Comparison of ENCODE assay signal across 29 cellular contexts in the genomic region with DNA sequence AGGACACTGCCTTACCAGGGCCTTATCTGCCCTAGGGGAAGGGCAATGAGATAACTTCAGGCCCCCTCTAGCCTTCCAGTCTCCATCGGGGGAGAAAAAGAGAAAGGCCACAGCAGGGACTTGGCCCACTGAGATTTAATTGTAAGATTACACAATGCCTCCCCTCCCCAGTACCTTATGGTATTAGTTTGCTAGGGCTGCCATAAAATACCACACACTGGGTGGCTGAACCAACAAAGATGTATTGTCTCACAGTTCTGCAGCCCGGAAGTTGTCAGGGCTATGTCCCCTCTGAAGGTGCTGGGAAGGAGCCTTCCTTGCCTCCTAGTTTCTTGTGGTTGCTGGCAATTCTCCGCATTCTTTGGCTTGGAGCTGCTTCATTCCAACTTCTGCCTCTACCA. TPM values are rescaled to one million over a fixed set of nuclear protein-coding genes. Genes with fewer than 3 reads are reported as not detected.
A peak's percentile ranks its signal among the peaks of the same experiment; 100 is the strongest.
DNase-seq lines count a peak whose midpoint lies in the region; TF ChIP-seq lines count a peak whose summit lies in the region.
"Had no signal": no experiment of that assay in that cellular context is flagged by ENCODE, and none has a peak within 500 bp of the region (broad histone marks: within the 10 kb centered on the region; RNA-seq: fewer than 3 reads in every experiment).

No MANE protein-coding gene starts in this region.

- TF ChIP-seq CTCF in astrocyte of the cerebellum (IDR thresholded peaks at IDR 0.05; ENCODE audit: low read depth, low read length, missing control alignments), result no peak
- TF ChIP-seq CTCF in testis (IDR thresholded peaks at IDR 0.05), result no peak

- H3K4me1 ChIP-seq in testis, result peaks cover 15% of the 10 kb centered on the region
- H3K4me1 ChIP-seq: BE2C, prostate gland, upper lobe of right lung had no signal

- peak; percentile 49 for DNase-seq in activated CD8-positive, alpha-beta memory T cell treated with anti-CD3 and anti-CD28 coated beads for 24 hours
- no peak for DNase-seq in activated CD8-positive, alpha-beta memory T cell treated with anti-CD3 and anti-CD28 coated beads, Interleukin-2, amount 50 U/mL, for 4 hours
- DNase-seq in astrocyte of the cerebellum (ENCODE audit: low read depth), result peak; percentile 77
- DNase-seq in islet precursor cell, result peak; percentile 93
- no peak for DNase-seq in testis
- no peak for DNase-seq in stimulated activated CD8-positive, alpha-beta memory T cell treated with anti-CD3 and anti-CD28 coated beads, Interleukin-4, amount 100 ng/mL, for 48 hours
- DNase-seq in posterior cingulate gyrus, result no peak
- DNase-seq in SK-N-DZ (ENCODE audit: low spot score), result no peak
- DNase-seq: activated CD4-positive, alpha-beta T cell treated with anti-CD3 and anti-CD28 coated beads, Interleukin-2, amount 50 U/mL, for 1 hour; activated CD8-positive, alpha-beta memory T cell treated with anti-CD3 and anti-CD28 coated beads, Interleukin-2, amount 50 U/mL, for 48 hours; BE2C; caudate nucleus; COR-L47; DND-41; dorsolateral prefrontal cortex; HFFc6; left cardiac atrium; midbrain; NCI-H1436; upper lobe of right lung had no signal

- peak overlapping the region; percentile 60 to 65 for H3K27ac ChIP-seq in testis
- H3K27ac ChIP-seq: 22Rv1, dorsolateral prefrontal cortex, epithelial cell of prostate, prostate gland, skin epidermis, upper lobe of right lung had no signal

- no peaks in the 10 kb centered on the region for H3K36me3 ChIP-seq in testis (ENCODE audit: low read depth, missing control alignments)
- H3K36me3 ChIP-seq: BE2C, prostate gland, upper lobe of right lung had no signal

- no peak overlapping the region for H3K4me3 ChIP-seq in astrocyte of the cerebellum (ENCODE audit: low read depth, low read length)
- no peak overlapping the region for H3K4me3 ChIP-seq in testis
- H3K4me3 ChIP-seq: dorsolateral prefrontal cortex, prostate gland, skin epidermis, upper lobe of right lung had no signal

- H3K9me3 ChIP-seq in testis, result no peaks in the 10 kb centered on the region
- H3K9me3 ChIP-seq: prostate gland, upper lobe of right lung had no signal

- 52 to 60% methylated on average over 3 of the region's 3 CpGs for whole genome bisulfite sequencing in testis, 2 donors

- no peak for TF ChIP-seq POLR2A in testis (IDR thresholded peaks at IDR 0.05)

- H3K27me3 ChIP-seq in testis, result no peaks in the 10 kb centered on the region

- intact Hi-C loops in testis (cut with DNase I; ENCODE audit: low total_unique reads) (no loop called here), posterior cingulate gyrus (cut with DNase I) (no loop called here)

- in situ Hi-C loops in astrocyte of the cerebellum (cut with HindIII; ENCODE audit: low sequenced_read_pairs), result no loop called here

RNA-seq across cellular contexts. Expression of a gene that starts 34.8 kb away (rescaled TPM):
- total RNA-seq in testis, result 100 to 1,000 TPM in 1 of 2 donors, 10 to 100 TPM in 1; 18.6 to 127 TPM
- 211 TPM for polyA plus RNA-seq in testis (ENCODE audit: insufficient read depth, low read depth, low replicate concordance)
- polyA plus RNA-seq in SK-N-DZ (2014; cell fraction: cytosol; rRNA removed), result not detected in 2 replicates
- polyA plus RNA-seq in SK-N-DZ (2014; cell fraction: nucleus; rRNA removed), result not detected in 2 replicates
- total RNA-seq: glomerular endothelial cell; HFFc6; left cardiac atrium; Right ventricle myocardium inferior; T-helper 1 cell treated with Interleukin-12 subunit alpha and Interleukin-12 subunit beta and Interleukin-4 antibody, amounts not matched to agents 30 ng/mL and 1 ng/mL, for 36 hours; upper lobe of right lung had no signal
- polyA plus RNA-seq: adipose tissue, neural cell had no signal

RNA-seq across cellular contexts. Expression of a gene that starts 36.0 kb away (rescaled TPM):
- 10 to 100 TPM; 10.9 to 14.7 TPM for total RNA-seq in testis
- polyA plus RNA-seq in testis (ENCODE audit: insufficient read depth, low read depth, low replicate concordance), result 12.3 TPM
- not detected in 2 replicates for polyA plus RNA-seq in SK-N-DZ (2014; cell fraction: cytosol; rRNA removed)
- polyA plus RNA-seq in SK-N-DZ (2014; cell fraction: nucleus; rRNA removed), result not detected in 2 replicates
- total RNA-seq: glomerular endothelial cell, HFFc6, Right ventricle myocardium inferior had no signal
- polyA plus RNA-seq: neural cell had no signal

Comparison
In these comparisons a context has a peak if more than half of its experiments do, and no peak if none do; other contexts are left out.
1. DNase-seq: peak in activated CD8-positive, alpha-beta memory T cell treated with anti-CD3 and anti-CD28 coated beads for 24 hours (single experiment), astrocyte of the cerebellum (single experiment) and islet precursor cell (single experiment); none in activated CD8-positive, alpha-beta memory T cell treated with anti-CD3 and anti-CD28 coated beads, Interleukin-2, amount 50 U/mL, for 4 hours (single experiment), testis (single experiment), stimulated activated CD8-positive, alpha-beta memory T cell treated with anti-CD3 and anti-CD28 coated beads, Interleukin-4, amount 100 ng/mL, for 48 hours (single experiment), posterior cingulate gyrus (0 of 10) and SK-N-DZ (single experiment).